16 cellular contexts compared by ENCODE assay signal in genomic region chr10:46542567-46543323, GRCh38. TPM values are rescaled to one million over a fixed set of nuclear protein-coding genes. Genes with fewer than 3 reads are reported as not detected.
DNase-seq lines count a peak whose midpoint lies in the region; ATAC-seq and TF ChIP-seq lines count a peak whose summit lies in the region.
"Had no signal": no experiment of that assay in that cellular context is flagged by ENCODE, and none has a peak within 500 bp of the region (broad histone marks: within the 10 kb centered on the region; RNA-seq: fewer than 3 reads in every experiment).

No MANE protein-coding gene starts in this region.

- no peak overlapping the region for H3K14ac ChIP-seq in mesenchymal stem cell (ENCODE audit: low read length in 2 of 2)

- no peaks in the 10 kb centered on the region for H3K36me3 Mint-ChIP-seq in WTC11
- H3K36me3 Mint-ChIP-seq: brain had no signal

- no peak overlapping the region for H2BK15ac ChIP-seq in mesenchymal stem cell (ENCODE audit: low read depth, poor library complexity, severe bottlenecking)

- POLR2A ChIA-PET in WTC11 (lab: Charles Lee) = no interaction called here

- H3K27me3 ChIP-seq in heart right ventricle (peaks cover 0 to 77% (median 61%) of the 10 kb centered on the region in 7 donors), mesenchymal stem cell (ENCODE audit: control insufficient read depth in 1 of 2, insufficient read depth in 1 of 2, low read length in 2 of 2) (peaks cover 0 to 90% of the 10 kb centered on the region in 2 experiments), testis (no peaks in the 10 kb centered on the region)

- peak overlapping the region; percentile 56 for H3K4me3 Mint-ChIP-seq in WTC11

- peak overlapping the region; percentile 73; the same call in 1 of the 2 replicates for H3K27ac Mint-ChIP-seq in WTC11

- no peak overlapping the region for H2BK12ac ChIP-seq in mesenchymal stem cell (ENCODE audit: low read length in 2 of 2)

- no peaks in the 10 kb centered on the region for H3K79me1 ChIP-seq in mesenchymal stem cell (replicated peaks; ENCODE audit: low read length, poor library complexity, severe bottlenecking)

- H4K8ac ChIP-seq in mesenchymal stem cell (ENCODE audit: low read length) = no peak overlapping the region

- ATAC-seq in heart right ventricle (no peak), WTC11 (no peak), HG03159 (IDR thresholded peaks at IDR 0.05; ENCODE audit: unreplicated experiment) (no peak)
- ATAC-seq: naive thymus-derived CD4-positive, alpha-beta T cell had no signal

- H4K91ac ChIP-seq in mesenchymal stem cell (ENCODE audit: low read length) = no peak overlapping the region

- H3K9ac ChIP-seq in mesenchymal stem cell (ENCODE audit: low read length) = no peak overlapping the region

- H3K4me1 ChIP-seq in heart right ventricle (peaks cover 0 to 8% (median 4%) of the 10 kb centered on the region in 9 donors), mesenchymal stem cell (ENCODE audit: control insufficient read depth, insufficient read depth, low read depth, low read length) (peaks cover 25% of the 10 kb centered on the region), testis (peaks cover 4% of the 10 kb centered on the region)

- no peak overlapping the region for H3K4me2 ChIP-seq in mesenchymal stem cell (ENCODE audit: low read length, poor library complexity, severe bottlenecking)

- DNase-seq in cardiac septum (ENCODE audit: low spot score) (peak; percentile 75), heart right ventricle (no peak), WTC11 (ENCODE audit: low spot score) (peak; percentile 6), mesenchymal stem cell (no peak), testis (peak; percentile 9), erythroblast (lab: John Stamatoyannopoulos, UW) (no peak), NCI-H1092 treated with DMSO at 0.1 percent for 48 hours (lab: John Stamatoyannopoulos, UW) (no peak)
- DNase-seq: DMS79, hypothalamus, NCI-H187 treated with DMSO at 0.1 percent for 48 hours, NCI-H510A treated with DMSO at 0.1 percent for 48 hours had no signal

- H3K27ac ChIP-seq in heart right ventricle (no peak overlapping the region), mesenchymal stem cell (ENCODE audit: low read length, poor library complexity, severe bottlenecking) (no peak overlapping the region), testis (no peak overlapping the region)
- H3K27ac ChIP-seq: skin epidermis, VCaP had no signal

- peaks cover 22% of the 10 kb centered on the region for H3K4me1 Mint-ChIP-seq in WTC11

- 75 to 84% methylated on average over 6 of the region's 6 CpGs for WGBS in heart right ventricle, 2 donors
- 74% methylated on average over 6 of the region's 6 CpGs for WGBS in mesenchymal stem cell
- 80 to 87% methylated on average over 6 of the region's 6 CpGs for WGBS in testis, 2 donors

- H2BK120ac ChIP-seq in mesenchymal stem cell (ENCODE audit: low read depth, low read length) = no peak overlapping the region

- no peak overlapping the region for H3K23ac ChIP-seq in mesenchymal stem cell (ENCODE audit: low read length in 2 of 2)

- H3K4me3 ChIP-seq in heart right ventricle (no peak overlapping the region), mesenchymal stem cell (ENCODE audit: insufficient read depth in 1 of 2, low read depth in 1 of 2, low read length in 2 of 2) (no peak overlapping the region), testis (no peak overlapping the region)
- H3K4me3 ChIP-seq: skin epidermis had no signal

- TF ChIP-seq CTCF in heart right ventricle (IDR thresholded peaks at IDR 0.05) (no peak), WTC11 (IDR thresholded peaks at IDR 0.05) (no peak), testis (IDR thresholded peaks at IDR 0.05) (no peak)

- TF ChIP-seq POLR2A in testis (IDR thresholded peaks at IDR 0.05) (no peak), erythroblast (IDR thresholded peaks at IDR 0.05; ENCODE audit: low read length) (no peak)

- H2AFZ ChIP-seq in mesenchymal stem cell (ENCODE audit: low read depth, low read length) = no peak overlapping the region

- no peak overlapping the region for H2BK5ac ChIP-seq in mesenchymal stem cell (ENCODE audit: low read depth, low read length, poor library complexity, severe bottlenecking)

- H3K36me3 ChIP-seq in heart right ventricle = no peaks in the 10 kb centered on the region
- peaks cover 0 to 23% of the 10 kb centered on the region in 2 experiments for H3K36me3 ChIP-seq in mesenchymal stem cell (ENCODE audit: control insufficient read depth in 1 of 2, insufficient read depth in 2 of 2, low read depth in 1 of 2, low read length in 2 of 2)
- H3K36me3 ChIP-seq in testis (ENCODE audit: low read depth, missing control alignments) = no peaks in the 10 kb centered on the region

- no peaks in the 10 kb centered on the region for H3K9me3 Mint-ChIP-seq in WTC11

- H3K27me3 Mint-ChIP-seq in WTC11 (ENCODE audit: low read depth) = peaks cover 9% of the 10 kb centered on the region

- H3K9me3 ChIP-seq in heart right ventricle = no peaks in the 10 kb centered on the region
- no peaks in the 10 kb centered on the region for H3K9me3 ChIP-seq in mesenchymal stem cell (ENCODE audit: control insufficient read depth, low read length)
- H3K9me3 ChIP-seq in testis = no peaks in the 10 kb centered on the region

- peak overlapping the region; percentile 32 for H2AK5ac ChIP-seq in mesenchymal stem cell (ENCODE audit: low read length, severe bottlenecking)

- no peak overlapping the region for H3K18ac ChIP-seq in mesenchymal stem cell (ENCODE audit: low read depth in 1 of 2, low read length in 2 of 2)

- CTCF ChIA-PET in WTC11 (lab: Charles Lee) = interaction anchor here (2.5 kb wide), 1 partner anchor 12 kb away, joined by 12 read pairs; no protein-coding TSS in a partner anchor

- intact Hi-C loops in cardiac septum (cut with DNase I) = no loop called here
- intact Hi-C loops in heart right ventricle (cut with DNase I) = no loop called here
- intact Hi-C loops in testis (cut with DNase I; ENCODE audit: low total_unique reads) = no loop called here

- H3K4ac ChIP-seq in mesenchymal stem cell (ENCODE audit: low read depth in 1 of 2, low read length in 2 of 2) = no peak overlapping the region

TF ChIP-seq in WTC11, 78 proteins besides CTCF, POLR2A, EP300 and RAD21:
- TF ChIP-seq ZNF532 (CRISPR knock-in tag; IDR thresholded peaks at IDR 0.05; ENCODE audit: borderline replicate concordance) (no peak), TEAD4 (CRISPR knock-in tag; IDR thresholded peaks at IDR 0.05) (no peak), ZNF671 (CRISPR knock-in tag; IDR thresholded peaks at IDR 0.05) (no peak), SMAD4 (CRISPR knock-in tag; IDR thresholded peaks at IDR 0.05) (no peak), ZNF121 (CRISPR knock-in tag; IDR thresholded peaks at IDR 0.05) (peak; percentile 82; the same call in 1 of the 2 replicates), SMAD3 (CRISPR knock-in tag; IDR thresholded peaks at IDR 0.05; ENCODE audit: borderline replicate concordance) (no peak)
TF ChIP-seq in WTC11: peak in this region for 1.

RNA-seq across cellular contexts. Expression of gene GPRIN2, which starts 13.7 kb away (rescaled TPM):
- total RNA-seq in cardiac septum (not detected), heart right ventricle (under 1 TPM in 1 of 10 donors, not detected in 9; 0.13 TPM), WTC11 (2021) (17.5 to 22.5 TPM (median 20.9 TPM) in 3 replicates), testis (1 to 10 TPM; 4.3 to 4.9 TPM)
- polyA plus RNA-seq in heart right ventricle (not detected), testis (ENCODE audit: insufficient read depth, low read depth, low replicate concordance) (5.7 TPM)
- polyA plus RNA-seq in mesenchymal stem cell (2013, experiment 1 of 2) = not detected
- 0.03 TPM for polyA plus RNA-seq in mesenchymal stem cell (2013, experiment 2 of 2)
- total RNA-seq: naive thymus-derived CD4-positive, alpha-beta T cell had no signal
- polyA plus RNA-seq: naive thymus-derived CD4-positive, alpha-beta T cell had no signal

RNA-seq across cellular contexts. Expression of gene SYT15, which starts 36.2 kb away (rescaled TPM):
- 6.7 TPM for total RNA-seq in cardiac septum
- 1 to 10 TPM; 1.3 to 4.1 (median 2.9) TPM for total RNA-seq in heart right ventricle
- 1 to 10 TPM in 1 of 2 donors, under 1 TPM in 1; 0.87 to 3.7 TPM for polyA plus RNA-seq in heart right ventricle
- total RNA-seq in WTC11 (2021) = 1.2 to 1.6 TPM (median 1.5 TPM) in 3 replicates
- polyA plus RNA-seq in mesenchymal stem cell (2013, experiment 1 of 2) = 0.35 TPM
- polyA plus RNA-seq in mesenchymal stem cell (2013, experiment 2 of 2) = 0.82 TPM
- total RNA-seq in testis = 1 to 10 TPM; 1.7 to 3.6 TPM
- 2.1 TPM for polyA plus RNA-seq in testis (ENCODE audit: insufficient read depth, low read depth, low replicate concordance)

Comparison
In these comparisons a context has a peak if more than half of its experiments do, and no peak if none do; other contexts are left out.
1. DNase-seq: peak in cardiac septum (single experiment), WTC11 (single experiment) and testis (single experiment); none in heart right ventricle (0 of 2), mesenchymal stem cell (single experiment), erythroblast (0 of 2) and NCI-H1092 treated with DMSO at 0.1 percent for 48 hours (single experiment).